Comparison of ENCODE assay signal across 1 cellular context in the genomic region with DNA sequence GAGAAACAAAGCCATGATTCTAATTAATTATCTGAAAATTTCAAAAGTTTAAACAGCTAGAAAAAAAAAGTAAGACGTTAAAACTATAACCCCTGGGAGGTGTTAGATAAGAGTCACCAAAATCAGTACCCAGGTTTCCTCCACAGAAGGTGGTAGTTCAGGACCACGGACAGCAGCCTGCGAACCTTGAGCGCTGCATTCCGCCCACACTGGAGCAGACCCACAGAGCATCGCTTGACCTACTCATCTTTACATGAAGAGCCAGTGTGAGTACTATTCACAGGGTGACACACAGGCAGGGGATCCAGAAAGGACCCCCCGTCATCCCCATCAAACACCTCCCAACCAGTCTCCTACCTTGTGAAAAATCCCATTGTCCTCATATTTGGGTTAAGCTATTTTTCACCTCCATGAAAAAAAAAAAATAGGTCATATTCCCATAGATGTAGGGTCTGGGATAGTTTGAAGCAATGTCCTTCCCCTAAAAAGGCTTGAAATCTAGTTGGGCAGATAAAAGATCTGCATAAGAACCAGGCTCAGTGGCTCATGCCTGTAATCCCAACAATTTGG.
A peak's percentile ranks its signal among the peaks of the same experiment; 100 is the strongest.
TF ChIP-seq lines count a peak whose summit lies in the region.

No MANE protein-coding gene starts in this region.

TF ChIP-seq in WTC11, 78 proteins besides CTCF, POLR2A, EP300 and RAD21 (continued from another document and continues in another):
- TF ChIP-seq, protein P1, sequence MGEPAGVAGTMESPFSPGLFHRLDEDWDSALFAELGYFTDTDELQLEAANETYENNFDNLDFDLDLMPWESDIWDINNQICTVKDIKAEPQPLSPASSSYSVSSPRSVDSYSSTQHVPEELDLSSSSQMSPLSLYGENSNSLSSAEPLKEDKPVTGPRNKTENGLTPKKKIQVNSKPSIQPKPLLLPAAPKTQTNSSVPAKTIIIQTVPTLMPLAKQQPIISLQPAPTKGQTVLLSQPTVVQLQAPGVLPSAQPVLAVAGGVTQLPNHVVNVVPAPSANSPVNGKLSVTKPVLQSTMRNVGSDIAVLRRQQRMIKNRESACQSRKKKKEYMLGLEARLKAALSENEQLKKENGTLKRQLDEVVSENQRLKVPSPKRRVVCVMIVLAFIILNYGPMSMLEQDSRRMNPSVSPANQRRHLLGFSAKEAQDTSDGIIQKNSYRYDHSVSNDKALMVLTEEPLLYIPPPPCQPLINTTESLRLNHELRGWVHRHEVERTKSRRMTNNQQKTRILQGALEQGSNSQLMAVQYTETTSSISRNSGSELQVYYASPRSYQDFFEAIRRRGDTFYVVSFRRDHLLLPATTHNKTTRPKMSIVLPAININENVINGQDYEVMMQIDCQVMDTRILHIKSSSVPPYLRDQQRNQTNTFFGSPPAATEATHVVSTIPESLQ (CRISPR knock-in tag; IDR thresholded peaks at IDR 0.05) = no peak
- TF ChIP-seq, protein P2, sequence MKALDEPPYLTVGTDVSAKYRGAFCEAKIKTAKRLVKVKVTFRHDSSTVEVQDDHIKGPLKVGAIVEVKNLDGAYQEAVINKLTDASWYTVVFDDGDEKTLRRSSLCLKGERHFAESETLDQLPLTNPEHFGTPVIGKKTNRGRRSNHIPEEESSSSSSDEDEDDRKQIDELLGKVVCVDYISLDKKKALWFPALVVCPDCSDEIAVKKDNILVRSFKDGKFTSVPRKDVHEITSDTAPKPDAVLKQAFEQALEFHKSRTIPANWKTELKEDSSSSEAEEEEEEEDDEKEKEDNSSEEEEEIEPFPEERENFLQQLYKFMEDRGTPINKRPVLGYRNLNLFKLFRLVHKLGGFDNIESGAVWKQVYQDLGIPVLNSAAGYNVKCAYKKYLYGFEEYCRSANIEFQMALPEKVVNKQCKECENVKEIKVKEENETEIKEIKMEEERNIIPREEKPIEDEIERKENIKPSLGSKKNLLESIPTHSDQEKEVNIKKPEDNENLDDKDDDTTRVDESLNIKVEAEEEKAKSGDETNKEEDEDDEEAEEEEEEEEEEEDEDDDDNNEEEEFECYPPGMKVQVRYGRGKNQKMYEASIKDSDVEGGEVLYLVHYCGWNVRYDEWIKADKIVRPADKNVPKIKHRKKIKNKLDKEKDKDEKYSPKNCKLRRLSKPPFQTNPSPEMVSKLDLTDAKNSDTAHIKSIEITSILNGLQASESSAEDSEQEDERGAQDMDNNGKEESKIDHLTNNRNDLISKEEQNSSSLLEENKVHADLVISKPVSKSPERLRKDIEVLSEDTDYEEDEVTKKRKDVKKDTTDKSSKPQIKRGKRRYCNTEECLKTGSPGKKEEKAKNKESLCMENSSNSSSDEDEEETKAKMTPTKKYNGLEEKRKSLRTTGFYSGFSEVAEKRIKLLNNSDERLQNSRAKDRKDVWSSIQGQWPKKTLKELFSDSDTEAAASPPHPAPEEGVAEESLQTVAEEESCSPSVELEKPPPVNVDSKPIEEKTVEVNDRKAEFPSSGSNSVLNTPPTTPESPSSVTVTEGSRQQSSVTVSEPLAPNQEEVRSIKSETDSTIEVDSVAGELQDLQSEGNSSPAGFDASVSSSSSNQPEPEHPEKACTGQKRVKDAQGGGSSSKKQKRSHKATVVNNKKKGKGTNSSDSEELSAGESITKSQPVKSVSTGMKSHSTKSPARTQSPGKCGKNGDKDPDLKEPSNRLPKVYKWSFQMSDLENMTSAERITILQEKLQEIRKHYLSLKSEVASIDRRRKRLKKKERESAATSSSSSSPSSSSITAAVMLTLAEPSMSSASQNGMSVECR (CRISPR knock-in tag; IDR thresholded peaks at IDR 0.05; ENCODE audit: borderline replicate concordance) = peak; percentile 55; the same call in 1 of the 2 replicates
- TF ChIP-seq ZNF263 (CRISPR knock-in tag; IDR thresholded peaks at IDR 0.05; ENCODE audit: low read depth) = no peak
- TF ChIP-seq ZBTB21 (CRISPR knock-in tag; IDR thresholded peaks at IDR 0.05; ENCODE audit: borderline replicate concordance) = no peak
- TF ChIP-seq, protein P3, sequence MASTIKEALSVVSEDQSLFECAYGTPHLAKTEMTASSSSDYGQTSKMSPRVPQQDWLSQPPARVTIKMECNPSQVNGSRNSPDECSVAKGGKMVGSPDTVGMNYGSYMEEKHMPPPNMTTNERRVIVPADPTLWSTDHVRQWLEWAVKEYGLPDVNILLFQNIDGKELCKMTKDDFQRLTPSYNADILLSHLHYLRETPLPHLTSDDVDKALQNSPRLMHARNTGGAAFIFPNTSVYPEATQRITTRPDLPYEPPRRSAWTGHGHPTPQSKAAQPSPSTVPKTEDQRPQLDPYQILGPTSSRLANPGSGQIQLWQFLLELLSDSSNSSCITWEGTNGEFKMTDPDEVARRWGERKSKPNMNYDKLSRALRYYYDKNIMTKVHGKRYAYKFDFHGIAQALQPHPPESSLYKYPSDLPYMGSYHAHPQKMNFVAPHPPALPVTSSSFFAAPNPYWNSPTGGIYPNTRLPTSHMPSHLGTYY (CRISPR knock-in tag; IDR thresholded peaks at IDR 0.05) = no peak
- no peak for TF ChIP-seq GABPB1 (CRISPR knock-in tag; IDR thresholded peaks at IDR 0.05)
- TF ChIP-seq SMAD3 (CRISPR knock-in tag; IDR thresholded peaks at IDR 0.05; ENCODE audit: borderline replicate concordance) = peak; percentile 63; the same call in 1 of the 2 replicates
- no peak for TF ChIP-seq NR2C2 (CRISPR knock-in tag; IDR thresholded peaks at IDR 0.05)
- TF ChIP-seq CREM (CRISPR knock-in tag; IDR thresholded peaks at IDR 0.05) = no peak
- TF ChIP-seq ZNF138 (CRISPR knock-in tag; conservative IDR thresholded peaks at IDR 0.05) = no peak
- TF ChIP-seq, protein P4, sequence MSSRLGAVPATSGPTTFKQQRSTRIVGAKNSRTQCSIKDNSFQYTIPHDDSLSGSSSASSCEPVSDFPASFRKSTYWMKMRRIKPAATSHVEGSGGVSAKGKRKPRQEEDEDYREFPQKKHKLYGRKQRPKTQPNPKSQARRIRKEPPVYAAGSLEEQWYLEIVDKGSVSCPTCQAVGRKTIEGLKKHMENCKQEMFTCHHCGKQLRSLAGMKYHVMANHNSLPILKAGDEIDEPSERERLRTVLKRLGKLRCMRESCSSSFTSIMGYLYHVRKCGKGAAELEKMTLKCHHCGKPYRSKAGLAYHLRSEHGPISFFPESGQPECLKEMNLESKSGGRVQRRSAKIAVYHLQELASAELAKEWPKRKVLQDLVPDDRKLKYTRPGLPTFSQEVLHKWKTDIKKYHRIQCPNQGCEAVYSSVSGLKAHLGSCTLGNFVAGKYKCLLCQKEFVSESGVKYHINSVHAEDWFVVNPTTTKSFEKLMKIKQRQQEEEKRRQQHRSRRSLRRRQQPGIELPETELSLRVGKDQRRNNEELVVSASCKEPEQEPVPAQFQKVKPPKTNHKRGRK (CRISPR knock-in tag; IDR thresholded peaks at IDR 0.05; ENCODE audit: borderline replicate concordance) = no peak
- no peak for TF ChIP-seq GRHL2 (CRISPR knock-in tag; IDR thresholded peaks at IDR 0.05; ENCODE audit: insufficient replicate concordance, severe bottlenecking)
- TF ChIP-seq, protein P5, sequence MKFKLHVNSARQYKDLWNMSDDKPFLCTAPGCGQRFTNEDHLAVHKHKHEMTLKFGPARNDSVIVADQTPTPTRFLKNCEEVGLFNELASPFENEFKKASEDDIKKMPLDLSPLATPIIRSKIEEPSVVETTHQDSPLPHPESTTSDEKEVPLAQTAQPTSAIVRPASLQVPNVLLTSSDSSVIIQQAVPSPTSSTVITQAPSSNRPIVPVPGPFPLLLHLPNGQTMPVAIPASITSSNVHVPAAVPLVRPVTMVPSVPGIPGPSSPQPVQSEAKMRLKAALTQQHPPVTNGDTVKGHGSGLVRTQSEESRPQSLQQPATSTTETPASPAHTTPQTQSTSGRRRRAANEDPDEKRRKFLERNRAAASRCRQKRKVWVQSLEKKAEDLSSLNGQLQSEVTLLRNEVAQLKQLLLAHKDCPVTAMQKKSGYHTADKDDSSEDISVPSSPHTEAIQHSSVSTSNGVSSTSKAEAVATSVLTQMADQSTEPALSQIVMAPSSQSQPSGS (CRISPR knock-in tag; IDR thresholded peaks at IDR 0.05; ENCODE audit: borderline replicate concordance, low read depth) = no peak
- TF ChIP-seq, protein P6, sequence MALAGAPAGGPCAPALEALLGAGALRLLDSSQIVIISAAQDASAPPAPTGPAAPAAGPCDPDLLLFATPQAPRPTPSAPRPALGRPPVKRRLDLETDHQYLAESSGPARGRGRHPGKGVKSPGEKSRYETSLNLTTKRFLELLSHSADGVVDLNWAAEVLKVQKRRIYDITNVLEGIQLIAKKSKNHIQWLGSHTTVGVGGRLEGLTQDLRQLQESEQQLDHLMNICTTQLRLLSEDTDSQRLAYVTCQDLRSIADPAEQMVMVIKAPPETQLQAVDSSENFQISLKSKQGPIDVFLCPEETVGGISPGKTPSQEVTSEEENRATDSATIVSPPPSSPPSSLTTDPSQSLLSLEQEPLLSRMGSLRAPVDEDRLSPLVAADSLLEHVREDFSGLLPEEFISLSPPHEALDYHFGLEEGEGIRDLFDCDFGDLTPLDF (CRISPR knock-in tag; IDR thresholded peaks at IDR 0.05) = no peak
- TF ChIP-seq, protein P7, sequence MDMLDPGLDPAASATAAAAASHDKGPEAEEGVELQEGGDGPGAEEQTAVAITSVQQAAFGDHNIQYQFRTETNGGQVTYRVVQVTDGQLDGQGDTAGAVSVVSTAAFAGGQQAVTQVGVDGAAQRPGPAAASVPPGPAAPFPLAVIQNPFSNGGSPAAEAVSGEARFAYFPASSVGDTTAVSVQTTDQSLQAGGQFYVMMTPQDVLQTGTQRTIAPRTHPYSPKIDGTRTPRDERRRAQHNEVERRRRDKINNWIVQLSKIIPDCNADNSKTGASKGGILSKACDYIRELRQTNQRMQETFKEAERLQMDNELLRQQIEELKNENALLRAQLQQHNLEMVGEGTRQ (CRISPR knock-in tag; IDR thresholded peaks at IDR 0.05) = no peak
- no peak for TF ChIP-seq RORB (CRISPR knock-in tag; IDR thresholded peaks at IDR 0.05)
- TF ChIP-seq NFYB (CRISPR knock-in tag; conservative IDR thresholded peaks at IDR 0.05; ENCODE audit: low read depth) = no peak; the same call in 1 of the 2 replicates
- TF ChIP-seq SOX15 (CRISPR knock-in tag; IDR thresholded peaks at IDR 0.05) = no peak
- TF ChIP-seq SP1 (CRISPR knock-in tag; conservative IDR thresholded peaks at IDR 0.05) = 0 out of 2 replicates have a peak, but pooled peaks have one; percentile 23
- TF ChIP-seq, protein P8, sequence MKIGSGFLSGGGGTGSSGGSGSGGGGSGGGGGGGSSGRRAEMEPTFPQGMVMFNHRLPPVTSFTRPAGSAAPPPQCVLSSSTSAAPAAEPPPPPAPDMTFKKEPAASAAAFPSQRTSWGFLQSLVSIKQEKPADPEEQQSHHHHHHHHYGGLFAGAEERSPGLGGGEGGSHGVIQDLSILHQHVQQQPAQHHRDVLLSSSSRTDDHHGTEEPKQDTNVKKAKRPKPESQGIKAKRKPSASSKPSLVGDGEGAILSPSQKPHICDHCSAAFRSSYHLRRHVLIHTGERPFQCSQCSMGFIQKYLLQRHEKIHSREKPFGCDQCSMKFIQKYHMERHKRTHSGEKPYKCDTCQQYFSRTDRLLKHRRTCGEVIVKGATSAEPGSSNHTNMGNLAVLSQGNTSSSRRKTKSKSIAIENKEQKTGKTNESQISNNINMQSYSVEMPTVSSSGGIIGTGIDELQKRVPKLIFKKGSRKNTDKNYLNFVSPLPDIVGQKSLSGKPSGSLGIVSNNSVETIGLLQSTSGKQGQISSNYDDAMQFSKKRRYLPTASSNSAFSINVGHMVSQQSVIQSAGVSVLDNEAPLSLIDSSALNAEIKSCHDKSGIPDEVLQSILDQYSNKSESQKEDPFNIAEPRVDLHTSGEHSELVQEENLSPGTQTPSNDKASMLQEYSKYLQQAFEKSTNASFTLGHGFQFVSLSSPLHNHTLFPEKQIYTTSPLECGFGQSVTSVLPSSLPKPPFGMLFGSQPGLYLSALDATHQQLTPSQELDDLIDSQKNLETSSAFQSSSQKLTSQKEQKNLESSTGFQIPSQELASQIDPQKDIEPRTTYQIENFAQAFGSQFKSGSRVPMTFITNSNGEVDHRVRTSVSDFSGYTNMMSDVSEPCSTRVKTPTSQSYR (CRISPR knock-in tag; IDR thresholded peaks at IDR 0.05) = no peak
- no peak for TF ChIP-seq CREB1 (CRISPR knock-in tag; IDR thresholded peaks at IDR 0.05)
- TF ChIP-seq, protein P9, sequence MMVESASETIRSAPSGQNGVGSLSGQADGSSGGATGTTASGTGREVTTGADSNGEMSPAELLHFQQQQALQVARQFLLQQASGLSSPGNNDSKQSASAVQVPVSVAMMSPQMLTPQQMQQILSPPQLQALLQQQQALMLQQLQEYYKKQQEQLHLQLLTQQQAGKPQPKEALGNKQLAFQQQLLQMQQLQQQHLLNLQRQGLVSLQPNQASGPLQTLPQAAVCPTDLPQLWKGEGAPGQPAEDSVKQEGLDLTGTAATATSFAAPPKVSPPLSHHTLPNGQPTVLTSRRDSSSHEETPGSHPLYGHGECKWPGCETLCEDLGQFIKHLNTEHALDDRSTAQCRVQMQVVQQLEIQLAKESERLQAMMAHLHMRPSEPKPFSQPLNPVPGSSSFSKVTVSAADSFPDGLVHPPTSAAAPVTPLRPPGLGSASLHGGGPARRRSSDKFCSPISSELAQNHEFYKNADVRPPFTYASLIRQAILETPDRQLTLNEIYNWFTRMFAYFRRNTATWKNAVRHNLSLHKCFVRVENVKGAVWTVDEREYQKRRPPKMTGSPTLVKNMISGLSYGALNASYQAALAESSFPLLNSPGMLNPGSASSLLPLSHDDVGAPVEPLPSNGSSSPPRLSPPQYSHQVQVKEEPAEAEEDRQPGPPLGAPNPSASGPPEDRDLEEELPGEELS (CRISPR knock-in tag; IDR thresholded peaks at IDR 0.05) = peak; percentile 89
- TF ChIP-seq, protein P10, sequence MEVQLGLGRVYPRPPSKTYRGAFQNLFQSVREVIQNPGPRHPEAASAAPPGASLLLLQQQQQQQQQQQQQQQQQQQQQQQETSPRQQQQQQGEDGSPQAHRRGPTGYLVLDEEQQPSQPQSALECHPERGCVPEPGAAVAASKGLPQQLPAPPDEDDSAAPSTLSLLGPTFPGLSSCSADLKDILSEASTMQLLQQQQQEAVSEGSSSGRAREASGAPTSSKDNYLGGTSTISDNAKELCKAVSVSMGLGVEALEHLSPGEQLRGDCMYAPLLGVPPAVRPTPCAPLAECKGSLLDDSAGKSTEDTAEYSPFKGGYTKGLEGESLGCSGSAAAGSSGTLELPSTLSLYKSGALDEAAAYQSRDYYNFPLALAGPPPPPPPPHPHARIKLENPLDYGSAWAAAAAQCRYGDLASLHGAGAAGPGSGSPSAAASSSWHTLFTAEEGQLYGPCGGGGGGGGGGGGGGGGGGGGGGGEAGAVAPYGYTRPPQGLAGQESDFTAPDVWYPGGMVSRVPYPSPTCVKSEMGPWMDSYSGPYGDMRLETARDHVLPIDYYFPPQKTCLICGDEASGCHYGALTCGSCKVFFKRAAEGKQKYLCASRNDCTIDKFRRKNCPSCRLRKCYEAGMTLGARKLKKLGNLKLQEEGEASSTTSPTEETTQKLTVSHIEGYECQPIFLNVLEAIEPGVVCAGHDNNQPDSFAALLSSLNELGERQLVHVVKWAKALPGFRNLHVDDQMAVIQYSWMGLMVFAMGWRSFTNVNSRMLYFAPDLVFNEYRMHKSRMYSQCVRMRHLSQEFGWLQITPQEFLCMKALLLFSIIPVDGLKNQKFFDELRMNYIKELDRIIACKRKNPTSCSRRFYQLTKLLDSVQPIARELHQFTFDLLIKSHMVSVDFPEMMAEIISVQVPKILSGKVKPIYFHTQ (CRISPR knock-in tag; IDR thresholded peaks at IDR 0.05) = no peak
- peak; percentile 89; the same call in 1 of the 2 replicates for TF ChIP-seq ZNF232 (CRISPR knock-in tag; IDR thresholded peaks at IDR 0.05)
- TF ChIP-seq SMAD4 (CRISPR knock-in tag; IDR thresholded peaks at IDR 0.05) = peak; percentile 60; the same call in 1 of the 2 replicates
- no peak for TF ChIP-seq KAT7 (CRISPR knock-in tag; IDR thresholded peaks at IDR 0.05; ENCODE audit: borderline replicate concordance)
- TF ChIP-seq ETV6 (CRISPR knock-in tag; IDR thresholded peaks at IDR 0.05) = 0 out of 2 replicates have a peak, but pooled peaks have one; percentile 58
- TF ChIP-seq FOXK1 (CRISPR knock-in tag; IDR thresholded peaks at IDR 0.05) = peak; percentile 59; the same call in 1 of the 2 replicates
- TF ChIP-seq, protein P11, sequence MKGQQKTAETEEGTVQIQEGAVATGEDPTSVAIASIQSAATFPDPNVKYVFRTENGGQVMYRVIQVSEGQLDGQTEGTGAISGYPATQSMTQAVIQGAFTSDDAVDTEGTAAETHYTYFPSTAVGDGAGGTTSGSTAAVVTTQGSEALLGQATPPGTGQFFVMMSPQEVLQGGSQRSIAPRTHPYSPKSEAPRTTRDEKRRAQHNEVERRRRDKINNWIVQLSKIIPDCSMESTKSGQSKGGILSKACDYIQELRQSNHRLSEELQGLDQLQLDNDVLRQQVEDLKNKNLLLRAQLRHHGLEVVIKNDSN (CRISPR knock-in tag; IDR thresholded peaks at IDR 0.05) = peak; percentile 21; the same call in 1 of the 2 replicates
